ENCODE assay signal across 19 cellular contexts in genomic region chr20:36266189-36266588, GRCh38.
"Had no signal": no experiment of that assay in that cellular context is flagged by ENCODE, and none has a peak within 500 bp of the region (broad histone marks: within the 10 kb centered on the region; RNA-seq: fewer than 3 reads in every experiment).

No MANE protein-coding gene starts in this region.

- H3K27ac ChIP-seq: HL-60 had no signal

- H3K9ac ChIP-seq: SK-N-SH had no signal

- H3K27me3 ChIP-seq: MG63 had no signal

- H3K9me3 ChIP-seq: MG63, SK-N-SH had no signal

- DNase-seq: Karpas-422, KG1, MG63, NCI-H1092 treated with DMSO at 0.1 percent for 48 hours, NCI-H1436, NCI-H187, NCI-H2029, NCI-H2081 treated with DMSO at 0.1 percent for 48 hours, NCI-H2171, NCI-H226, NCI-H446, NCI-H510A, NCI-H524 treated with DMSO at 0.1 percent for 48 hours, NCI-H69, NCI-H774, RPMI8226, SHP77, SK-N-SH had no signal

- H3K4me2 ChIP-seq: SK-N-SH had no signal

- H3K36me3 ChIP-seq: MG63 had no signal

- H3K4me3 ChIP-seq: MG63 had no signal
